18 cellular contexts compared by ENCODE assay signal in genomic region chr10:10307551-10307950, GRCh38.
"Had no signal": no experiment of that assay in that cellular context is flagged by ENCODE, and none has a peak within 500 bp of the region (broad histone marks: within the 10 kb centered on the region; RNA-seq: fewer than 3 reads in every experiment).

No MANE protein-coding gene starts in this region.

- ATAC-seq: Panc1, PC-3 had no signal

- DNase-seq: KBM-7, MM.1S, NCI-H1092 treated with DMSO at 0.1 percent for 48 hours, NCI-H1436, NCI-H187, NCI-H2029, NCI-H2081 treated with DMSO at 0.1 percent for 48 hours, NCI-H2171, NCI-H226, NCI-H510A, NCI-H524 treated with DMSO at 0.1 percent for 48 hours, NCI-H69, NCI-H774, PC-3, SHP77, SK-N-SH, SW 1271 had no signal
